17 cellular contexts compared by ENCODE assay signal in genomic region chr7:86933295-86933845, GRCh38.
DNase-seq lines count a peak whose midpoint lies in the region; ATAC-seq, FAIRE-seq and TF ChIP-seq lines count a peak whose summit lies in the region.
"Had no signal": no experiment of that assay in that cellular context is flagged by ENCODE, and none has a peak within 500 bp of the region (broad histone marks: within the 10 kb centered on the region; RNA-seq: fewer than 3 reads in every experiment).

No MANE protein-coding gene starts in this region.

- no TSS peak for BruUV-seq in MCF 10A (replicated peaks; lab: Mats Ljungman, UMichigan)
- BruUV-seq in K562 (replicated peaks; lab: Mats Ljungman, UMichigan), result no TSS peak

- H3K9ac ChIP-seq in K562 (ENCODE audit: insufficient read depth in 1 of 2, low read depth in 2 of 2, low read length in 2 of 2), result peak overlapping the region in 1 of 2 experiments; percentile 22; a peak in 2 of 4 replicates
- no peak overlapping the region for H3K9ac ChIP-seq in keratinocyte (ENCODE audit: control insufficient read depth, extremely low read depth, insufficient read depth, low read length)
- H3K9ac ChIP-seq: BLaER1 had no signal

- no peaks in the 10 kb centered on the region for H3K27me3 Mint-ChIP-seq in MCF 10A (ENCODE audit: insufficient read depth, unreplicated experiment)

- 23% methylated on average over 4 of the region's 4 CpGs for WGBS in K562 (ENCODE audit: insufficient coverage, low coverage, missing lambda C conversion rate)

- H3K27ac ChIP-seq in breast epithelium (no peak overlapping the region), RWPE2 (ENCODE audit: poor library complexity, severe bottlenecking) (peak overlapping the region; percentile 83), K562 (ENCODE audit: extremely low read depth, low read depth, low read length) (peak overlapping the region; percentile 60), keratinocyte (ENCODE audit: control insufficient read depth, insufficient read depth, low read length) (no peak overlapping the region)
- H3K27ac ChIP-seq: BLaER1 had no signal

- peaks cover 22% of the 10 kb centered on the region for H3K4me1 Mint-ChIP-seq in MCF 10A (ENCODE audit: insufficient read depth, unreplicated experiment)

- no peaks in the 10 kb centered on the region for H3K36me3 ChIP-seq in breast epithelium
- H3K36me3 ChIP-seq in RWPE2 (ENCODE audit: low read depth), result peaks cover 24% of the 10 kb centered on the region
- H3K36me3 ChIP-seq in K562 (ENCODE audit: control insufficient read depth, insufficient read depth, low read length), result peaks cover 46% of the 10 kb centered on the region; the same call in 2 of the 3 replicates
- no peaks in the 10 kb centered on the region for H3K36me3 ChIP-seq in keratinocyte (ENCODE audit: control insufficient read depth in 2 of 2, extremely low read depth in 1 of 2, insufficient read depth in 2 of 2, low read length in 2 of 2)
- H3K36me3 ChIP-seq: BLaER1 had no signal

- CTCF ChIA-PET in MCF 10A (lab: Yijun Ruan, JAX), result interaction anchor here (1.1 to 5.3 kb wide), 2 partner anchors 216 to 303 kb away, joined by 4 to 57 read pairs; partner anchors contain the start of gene DMTF1
- CTCF ChIA-PET in K562 (lab: Yijun Ruan, JAX; ENCODE audit: low intra/inter-chr PET ratio), result interaction anchor here (1.0 kb wide), 1 partner anchor 215 kb away, joined by 3 read pairs; no protein-coding TSS in a partner anchor

- H3K4me2 ChIP-seq in K562 (ENCODE audit: insufficient read depth, low read length) (peak overlapping the region; percentile 44), keratinocyte (ENCODE audit: control insufficient read depth, extremely low read depth, insufficient read depth, low read depth, low read length) (no peak overlapping the region)
- H3K4me2 ChIP-seq: BLaER1 had no signal

- TF ChIP-seq POLR2A in breast epithelium (IDR thresholded peaks at IDR 0.05), result no peak
- no peak for TF ChIP-seq POLR2A in K562 (conservative IDR thresholded peaks at IDR 0.05)

- H3K27ac Mint-ChIP-seq in MCF 10A (ENCODE audit: low read depth, unreplicated experiment), result peak overlapping the region; percentile 40

- intact Hi-C loops in MCF 10A (cut with micrococcal nuclease), result loop anchor here (10.0 kb wide), 1 partner anchor 381 kb away; no protein-coding TSS in a partner anchor
- intact Hi-C loops in breast epithelium (cut with DNase I; ENCODE audit: low total_unique reads), result loop anchor here (5.0 kb wide), 1 partner anchor 209 kb away; no protein-coding TSS in a partner anchor
- intact Hi-C loops in K562 (cut with micrococcal nuclease), result loop anchor here (2.0 kb wide), 1 partner anchor 105 kb away; no protein-coding TSS in a partner anchor

- TF ChIP-seq RAD21 in K562 (CRISPR knock-in tag; conservative IDR thresholded peaks at IDR 0.05 in 1 of 2, IDR thresholded peaks at IDR 0.05 in 1 of 2), result no peak

- no peaks in the 10 kb centered on the region for H3K4me1 ChIP-seq in breast epithelium
- H3K4me1 ChIP-seq in RWPE2 (ENCODE audit: insufficient read depth, poor library complexity, severe bottlenecking), result peaks cover 16% of the 10 kb centered on the region
- H3K4me1 ChIP-seq in K562 (replicated peaks in 1 of 2; ENCODE audit: control insufficient read depth in 2 of 2, insufficient read depth in 2 of 2, low read length in 2 of 2), result peaks cover 4 to 15% of the 10 kb centered on the region in 2 experiments; a peak in 3 of 5 replicates
- peaks cover 11% of the 10 kb centered on the region for H3K4me1 ChIP-seq in keratinocyte (ENCODE audit: control insufficient read depth, extremely low read depth, insufficient read depth, low read length)

- H4K20me1 ChIP-seq in K562 (replicated peaks; ENCODE audit: control insufficient read depth, insufficient read depth, low read length) (no peaks in the 10 kb centered on the region), keratinocyte (ENCODE audit: control insufficient read depth, extremely low read depth, insufficient read depth, low read length) (no peaks in the 10 kb centered on the region)
- H4K20me1 ChIP-seq: BLaER1 had no signal

- FAIRE-seq in K562 (lab: Jason Lieb, UNC), result peak; percentile 60
- FAIRE-seq in keratinocyte (lab: Jason Lieb, UNC), result peak; percentile 34
- no peak for FAIRE-seq in D721Med (lab: Jason Lieb, UNC)
- FAIRE-seq: GM12891, H54 had no signal

- ATAC-seq in RWPE2 (ENCODE audit: low read depth), result no peak
- ATAC-seq in K562, result peak; percentile 85
- ATAC-seq in GM19023 (IDR thresholded peaks at IDR 0.05; ENCODE audit: unreplicated experiment), result no peak

- dilution Hi-C loops in keratinocyte (cut with MboI; ENCODE audit: extremely low pct_ligation_motif_present, low sequenced_read_pairs), result no loop called here

- H3K79me2 ChIP-seq in K562 (ENCODE audit: control insufficient read depth, insufficient read depth, low read length) (no peaks in the 10 kb centered on the region), keratinocyte (ENCODE audit: control insufficient read depth, insufficient read depth, low read length) (no peaks in the 10 kb centered on the region)

- in situ Hi-C loops in K562 (cut with MboI), result loop anchor here (5.0 kb wide), 1 partner anchor 299 kb away; no protein-coding TSS in a partner anchor
- in situ Hi-C loops in KBM-7 (cut with MboI; ENCODE audit: low pct_unique_long_range_greater_than_20kb, low sequenced_read_pairs), result loop anchor here (25.0 kb wide), 1 partner anchor 304 kb away; no protein-coding TSS in a partner anchor

- peaks cover 8% of the 10 kb centered on the region for H3K36me3 Mint-ChIP-seq in MCF 10A (ENCODE audit: insufficient read depth, unreplicated experiment)

- no peaks in the 10 kb centered on the region for H3K27me3 ChIP-seq in breast epithelium
- no peaks in the 10 kb centered on the region for H3K27me3 ChIP-seq in RWPE2 (ENCODE audit: insufficient read depth, poor library complexity, severe bottlenecking)
- H3K27me3 ChIP-seq in K562 (ENCODE audit: control insufficient read depth in 2 of 2, insufficient read depth in 2 of 2, low read length in 2 of 2), result no peaks in the 10 kb centered on the region
- no peaks in the 10 kb centered on the region for H3K27me3 ChIP-seq in keratinocyte (ENCODE audit: control insufficient read depth, extremely low read depth, insufficient read depth, low read length)
- H3K27me3 ChIP-seq: BLaER1 had no signal

- no peaks in the 10 kb centered on the region for H3K9me3 Mint-ChIP-seq in MCF 10A (ENCODE audit: unreplicated experiment)

- no peaks in the 10 kb centered on the region for H3K9me3 ChIP-seq in breast epithelium
- H3K9me3 ChIP-seq in RWPE2 (ENCODE audit: severe bottlenecking), result no peaks in the 10 kb centered on the region
- no peaks in the 10 kb centered on the region for H3K9me3 ChIP-seq in K562 (replicated peaks; ENCODE audit: control insufficient read depth, insufficient read depth, low read depth, low read length)
- no peaks in the 10 kb centered on the region for H3K9me3 ChIP-seq in keratinocyte (ENCODE audit: control insufficient read depth, low read depth, low read length)
- H3K9me3 ChIP-seq: BLaER1 had no signal

- H3K9me1 ChIP-seq in K562 (ENCODE audit: control insufficient read depth, insufficient read depth, low read length), result no peaks in the 10 kb centered on the region
- H3K9me1 ChIP-seq in keratinocyte (ENCODE audit: control insufficient read depth, extremely low read depth, insufficient read depth, low read length), result no peaks in the 10 kb centered on the region

- H3K4me3 Mint-ChIP-seq in MCF 10A (ENCODE audit: unreplicated experiment), result no peak overlapping the region

- H3K4me3 ChIP-seq in breast epithelium, result no peak overlapping the region
- H3K4me3 ChIP-seq in RWPE2 (ENCODE audit: severe bottlenecking), result no peak overlapping the region
- no peak overlapping the region for H3K4me3 ChIP-seq in K562
- H3K4me3 ChIP-seq in keratinocyte (ENCODE audit: control insufficient read depth in 2 of 3, extremely low read depth in 1 of 3, insufficient read depth in 2 of 3, low read depth in 1 of 3, low read length in 3 of 3), result no peak overlapping the region
- H3K4me3 ChIP-seq: BLaER1 had no signal

- peak; percentile 82 for TF ChIP-seq EP300 in K562 (IDR thresholded peaks at IDR 0.05; ENCODE audit: low read length)

- H2AFZ ChIP-seq in K562 (ENCODE audit: low read depth, low read length) (peak overlapping the region; percentile 47; the same call in 1 of the 2 replicates), keratinocyte (ENCODE audit: control insufficient read depth, low read length) (no peak overlapping the region)

- DNase-seq in MCF 10A (ENCODE audit: unreplicated experiment), result no peak
- no peak for DNase-seq in breast epithelium (ENCODE audit: low spot score in 2 of 2)
- DNase-seq in RWPE2 (ENCODE audit: low spot score), result no peak
- DNase-seq in K562 (ENCODE audit: extremely low read depth in 1 of 4, low spot score in 3 of 4), result peak; percentile 11 to 76 (median 20)
- no peak for DNase-seq in keratinocyte (ENCODE audit: low read depth, low spot score)
- no peak for DNase-seq in D721Med (ENCODE audit: insufficient read length, low spot score)
- no peak for DNase-seq in KBM-7
- DNase-seq: 8988T, AML-193, Calu3, DMS153, DMS79 treated with DMSO at 0.1 percent for 48 hours, EL had no signal

- TF ChIP-seq CTCF in MCF 10A (IDR thresholded peaks at IDR 0.05; ENCODE audit: unreplicated experiment), result no peak
- no peak for TF ChIP-seq CTCF in breast epithelium (IDR thresholded peaks at IDR 0.05)
- no peak for TF ChIP-seq CTCF in RWPE2 (IDR thresholded peaks at IDR 0.05; ENCODE audit: poor library complexity, severe bottlenecking)
- TF ChIP-seq CTCF in K562 (IDR thresholded peaks at IDR 0.05 in 2 of 3, conservative IDR thresholded peaks at IDR 0.05 in 1 of 3; ENCODE audit: insufficient read depth in 2 of 3, low read depth in 1 of 3, low read length in 3 of 3), result no peak
- no peak for TF ChIP-seq CTCF in keratinocyte (optimal IDR thresholded peaks at IDR 0.05 in 1 of 3, IDR thresholded peaks at IDR 0.05 in 1 of 3, conservative IDR thresholded peaks at IDR 0.05 in 1 of 3; ENCODE audit: extremely low read depth in 1 of 3, insufficient read depth in 2 of 3, low read length in 3 of 3)
- TF ChIP-seq CTCF in D721Med (IDR thresholded peaks at IDR 0.05; ENCODE audit: insufficient read depth, missing control alignments), result no peak

- POLR2A ChIA-PET in MCF 10A (lab: Yijun Ruan, JAX), result interaction anchor here (1.2 to 2.1 kb wide), 3 partner anchors 14 to 219 kb away, joined by 3 to 8 read pairs (median 7); partner anchors contain the start of genes DMTF1 and ELAPOR2
- POLR2A ChIA-PET in K562 (lab: Yijun Ruan, JAX), result interaction anchor here (0.6 to 1.5 kb wide), 7 partner anchors 8 to 219 kb away, joined by 3 to 5 read pairs (median 3); partner anchors contain the start of gene DMTF1

TF ChIP-seq in K562, 482 proteins besides CTCF, POLR2A, EP300 and RAD21 (continues in another document):
- 0 out of 2 replicates have a peak, but pooled peaks have one; percentile 43 for TF ChIP-seq ELF4 (CRISPR knock-in tag; IDR thresholded peaks at IDR 0.05)
- peak; percentile 37; the same call in 1 of the 2 replicates for TF ChIP-seq ADNP (tag; IDR thresholded peaks at IDR 0.05)

Comparison
In these comparisons a context has a peak if more than half of its experiments do, and no peak if none do; other contexts are left out.
1. DNase-seq: peak in K562 (4 of 4); none in MCF 10A (single experiment), breast epithelium (0 of 2), RWPE2 (single experiment), keratinocyte (single experiment), D721Med (single experiment) and KBM-7 (single experiment).
2. H3K27ac ChIP-seq: peak in RWPE2 (single experiment) and K562 (single experiment); none in breast epithelium (0 of 2) and keratinocyte (single experiment).